Comparison of ENCODE assay signal across 18 cellular contexts in genomic region chr9:100105861-100106260, GRCh38.
"Had no signal": no experiment of that assay in that cellular context is flagged by ENCODE, and none has a peak within 500 bp of the region (broad histone marks: within the 10 kb centered on the region; RNA-seq: fewer than 3 reads in every experiment).

No MANE protein-coding gene starts in this region.

- H3K4me3 ChIP-seq: coronary artery, gastrocnemius medialis, heart right ventricle, spleen had no signal

- H3K27ac ChIP-seq: coronary artery, heart right ventricle, spleen had no signal

- H3K9me3 ChIP-seq: gastrocnemius medialis, heart right ventricle, spleen had no signal

- H3K9me3 Mint-ChIP-seq: endodermal cell; naive thymus-derived CD4-positive, alpha-beta T cell; nephron progenitor cell; stimulated activated naive B cell treated with anti-CD40 and anti-IgM and Interleukin-4, amounts not matched to agents 10 μg/mL and 1 μg/mL and 100 μg/mL, for 72 hours had no signal

- ATAC-seq: gastrocnemius medialis; heart right ventricle; left lobe of liver; naive thymus-derived CD4-positive, alpha-beta T cell; sciatic nerve; stimulated activated naive B cell treated with anti-CD40 and anti-IgM and Interleukin-4, amounts not matched to agents 10 μg/mL and 1 μg/mL and 100 μg/mL, for 72 hours had no signal

- H3K27ac Mint-ChIP-seq: endodermal cell; naive thymus-derived CD4-positive, alpha-beta T cell; nephron progenitor cell; stimulated activated naive B cell treated with anti-CD40 and anti-IgM and Interleukin-4, amounts not matched to agents 10 μg/mL and 1 μg/mL and 100 μg/mL, for 72 hours had no signal

- DNase-seq: effector CD4-positive, alpha-beta T cell; endodermal cell; gastrocnemius medialis; heart right ventricle; islet precursor cell; mammary epithelial cell; naive thymus-derived CD4-positive, alpha-beta T cell; nephron progenitor cell; posterior cingulate gyrus; spleen; stimulated activated CD4-positive, alpha-beta T cell treated with anti-CD3 and anti-CD28 coated beads, Interleukin-15, amount 100 ng/mL, for 24 hours; stimulated activated CD4-positive, alpha-beta T cell treated with anti-CD3 and anti-CD28 coated beads, Interleukin-1b, Interleukin-23, amount 100 ng/mL, for 48 hours; stimulated activated CD4-positive, alpha-beta T cell treated with anti-CD3 and anti-CD28 coated beads, Interleukin-4, amount 100 ng/mL, for 24 hours; stimulated activated naive B cell treated with anti-CD40 and anti-IgM and Interleukin-4, amounts not matched to agents 10 μg/mL and 1 μg/mL and 100 μg/mL, for 72 hours; trophoblast cell had no signal

- H3K4me3 Mint-ChIP-seq: endodermal cell; naive thymus-derived CD4-positive, alpha-beta T cell; nephron progenitor cell; stimulated activated naive B cell treated with anti-CD40 and anti-IgM and Interleukin-4, amounts not matched to agents 10 μg/mL and 1 μg/mL and 100 μg/mL, for 72 hours had no signal

- H3K27me3 Mint-ChIP-seq: naive thymus-derived CD4-positive, alpha-beta T cell; stimulated activated naive B cell treated with anti-CD40 and anti-IgM and Interleukin-4, amounts not matched to agents 10 μg/mL and 1 μg/mL and 100 μg/mL, for 72 hours had no signal

- H3K27me3 ChIP-seq: gastrocnemius medialis, heart right ventricle, spleen had no signal

- H3K4me1 Mint-ChIP-seq: nephron progenitor cell; stimulated activated naive B cell treated with anti-CD40 and anti-IgM and Interleukin-4, amounts not matched to agents 10 μg/mL and 1 μg/mL and 100 μg/mL, for 72 hours had no signal
